ENCODE assay signal across 8 cellular contexts in genomic region chr11:67504950-67505561, GRCh38. TPM values are rescaled to one million over a fixed set of nuclear protein-coding genes. Genes with fewer than 3 reads are reported as not detected.
DNase-seq lines count a peak whose midpoint lies in the region; ATAC-seq and TF ChIP-seq lines count a peak whose summit lies in the region.

Gene PITPNM1, minus strand, starts transcription at chr11:67505363. Its CDS starts 1,183 bp downstream, at chr11:67504180.

- H2AFZ ChIP-seq in PC-9 = peak within 1 kb of the TSS; percentile 86

- peak within 1 kb of the TSS; percentile 97 for H3K4me2 ChIP-seq in PC-9

- H3K79me2 ChIP-seq in PC-9 (ENCODE audit: low read depth) = peaks cover 33% of the 10 kb centered on the region

- peaks cover 3% of the 10 kb centered on the region; the same call in 1 of the 2 replicates for H4K20me1 ChIP-seq in PC-9 (ENCODE audit: insufficient read depth)

- H3K36me3 ChIP-seq in BE2C (no peaks in the 10 kb centered on the region), H7 (replicated peaks; ENCODE audit: control insufficient read depth, insufficient read depth, low read length) (peaks cover 4% of the 10 kb centered on the region), PC-9 (ENCODE audit: low read depth) (peaks cover 7% of the 10 kb centered on the region; the same call in 1 of the 2 replicates), suprapubic skin (no peaks in the 10 kb centered on the region)

- peaks cover 50% of the 10 kb centered on the region for H3K36me3 Mint-ChIP-seq in activated T-helper 2 cell treated with anti-CD3 and anti-CD28 coated beads, Interferon-gamma antibody, Interleukin-2, Interleukin-4, amounts not matched to agents 10 μg/mL and 5 μg/mL and 100 μg/mL, durations not matched to agents 14 hours and 24 hours and 36 hours (ENCODE audit: low read depth)
- peaks cover 10% of the 10 kb centered on the region for H3K36me3 Mint-ChIP-seq in nephron progenitor cell (ENCODE audit: low read depth)

- DNase-seq in BE2C (peak; percentile 62), H7 (peak; percentile 97), PC-9 (peak in 1 of 2 experiments; percentile 85), fibroblast of the conjunctiva (ENCODE audit: low read depth) (peak; percentile 14), nephron progenitor cell (peak; percentile 85), suprapubic skin (ENCODE audit: low spot score in 2 of 2) (peak in 1 of 2 donors; percentile 77)
- DNase-seq in activated T-helper 2 cell treated with anti-CD3 and anti-CD28 coated beads, Interferon-gamma antibody, Interleukin-2, Interleukin-4, amounts not matched to agents 10 μg/mL and 5 μg/mL and 100 μg/mL, durations not matched to agents 14 hours and 24 hours and 36 hours (ENCODE audit: low spot score) = peak; percentile 74

- no peak for ATAC-seq in HG02610 (IDR thresholded peaks at IDR 0.05; ENCODE audit: unreplicated experiment)

- H3K4me1 ChIP-seq in BE2C = peaks cover 6% of the 10 kb centered on the region; the same call in 1 of the 2 replicates
- peaks cover 36% of the 10 kb centered on the region for H3K4me1 ChIP-seq in PC-9 (replicated peaks; ENCODE audit: insufficient read depth)
- peaks cover 53% of the 10 kb centered on the region for H3K4me1 ChIP-seq in suprapubic skin

- TF ChIP-seq CTCF in BE2C (IDR thresholded peaks at IDR 0.05; ENCODE audit: low read depth, low read length) (no peak), PC-9 (conservative IDR thresholded peaks at IDR 0.05) (no peak), nephron progenitor cell (IDR thresholded peaks at IDR 0.05) (no peak), suprapubic skin (IDR thresholded peaks at IDR 0.05) (no peak)

- H3K27me3 Mint-ChIP-seq in activated T-helper 2 cell treated with anti-CD3 and anti-CD28 coated beads, Interferon-gamma antibody, Interleukin-2, Interleukin-4, amounts not matched to agents 10 μg/mL and 5 μg/mL and 100 μg/mL, durations not matched to agents 14 hours and 24 hours and 36 hours (ENCODE audit: low read depth) = peaks cover 3% of the 10 kb centered on the region
- peaks cover 10% of the 10 kb centered on the region for H3K27me3 Mint-ChIP-seq in nephron progenitor cell (ENCODE audit: low read depth, poor library complexity)

- H3K9me3 ChIP-seq in BE2C = no peaks in the 10 kb centered on the region
- H3K9me3 ChIP-seq in PC-9 (ENCODE audit: insufficient read depth, low read depth) = no peaks in the 10 kb centered on the region
- H3K9me3 ChIP-seq in suprapubic skin = no peaks in the 10 kb centered on the region

- H3K9me2 ChIP-seq in PC-9 (ENCODE audit: insufficient read depth) = no peaks in the 10 kb centered on the region

- intact Hi-C loops in PC-9 (cut with micrococcal nuclease; ENCODE audit: unreplicated experiment) = loop anchor here (1.0 to 5.0 kb wide), 3 partner anchors 63 to 133 kb away; partner anchors contain the start of genes CLCF1, CORO1B and RPS6KB2
- intact Hi-C loops in activated T-helper 2 cell treated with anti-CD3 and anti-CD28 coated beads, Interferon-gamma antibody, Interleukin-2, Interleukin-4, amounts not matched to agents 10 μg/mL and 5 μg/mL and 100 μg/mL, durations not matched to agents 14 hours and 24 hours and 36 hours (cut with micrococcal nuclease) = loop anchor here (5.0 kb wide), 4 partner anchors 83 to 233 kb away; partner anchors contain the start of gene ANKRD13D

- BruUV-seq in PC-9 (replicated peaks; lab: Mats Ljungman, UMichigan) = no TSS peak

- WGBS in suprapubic skin = 0% methylated on average over 3 of the region's 58 CpGs

- CTCF ChIA-PET in PC-9 (lab: Charles Lee) = interaction anchor here (0.5 to 0.9 kb wide), 4 partner anchors 76 to 868 kb away, joined by 3 to 5 read pairs (median 4); partner anchors contain the start of gene PPP1CA

- POLR2A ChIA-PET in PC-9 (lab: Charles Lee; ENCODE audit: unreplicated experiment) = interaction anchor here (0.6 to 0.8 kb wide), 2 partner anchors 120 to 159 kb away, joined by 3 to 4 read pairs; no protein-coding TSS in a partner anchor

- peak within 1 kb of the TSS; percentile 92 for H3K4me3 Mint-ChIP-seq in activated T-helper 2 cell treated with anti-CD3 and anti-CD28 coated beads, Interferon-gamma antibody, Interleukin-2, Interleukin-4, amounts not matched to agents 10 μg/mL and 5 μg/mL and 100 μg/mL, durations not matched to agents 14 hours and 24 hours and 36 hours (ENCODE audit: low read depth)
- peak within 1 kb of the TSS; percentile 86 for H3K4me3 Mint-ChIP-seq in nephron progenitor cell

- peak within 1 kb of the TSS; percentile 98 for H3K27ac Mint-ChIP-seq in activated T-helper 2 cell treated with anti-CD3 and anti-CD28 coated beads, Interferon-gamma antibody, Interleukin-2, Interleukin-4, amounts not matched to agents 10 μg/mL and 5 μg/mL and 100 μg/mL, durations not matched to agents 14 hours and 24 hours and 36 hours
- peak within 1 kb of the TSS; percentile 64 for H3K27ac Mint-ChIP-seq in nephron progenitor cell

- H3K27me3 ChIP-seq in BE2C (no peaks in the 10 kb centered on the region), H7 (ENCODE audit: control insufficient read depth, insufficient read depth, low read length) (peaks cover 6% of the 10 kb centered on the region; the same call in 1 of the 2 replicates), PC-9 (ENCODE audit: insufficient read depth, low read depth) (no peaks in the 10 kb centered on the region), suprapubic skin (no peaks in the 10 kb centered on the region)

- no peak for TF ChIP-seq POLR2A in suprapubic skin (IDR thresholded peaks at IDR 0.05)

- H3K4me1 Mint-ChIP-seq in activated T-helper 2 cell treated with anti-CD3 and anti-CD28 coated beads, Interferon-gamma antibody, Interleukin-2, Interleukin-4, amounts not matched to agents 10 μg/mL and 5 μg/mL and 100 μg/mL, durations not matched to agents 14 hours and 24 hours and 36 hours (ENCODE audit: low read depth) = peaks cover 36% of the 10 kb centered on the region
- peaks cover 62% of the 10 kb centered on the region for H3K4me1 Mint-ChIP-seq in nephron progenitor cell

- no peak for TF ChIP-seq EP300 in suprapubic skin (IDR thresholded peaks at IDR 0.05)

- H3K4me3 ChIP-seq in BE2C (ENCODE audit: low read depth, low read length) (peak within 1 kb of the TSS; percentile 73), H7 (ENCODE audit: insufficient read depth, low read depth, low read length) (peak within 1 kb of the TSS; percentile 85), PC-9 (peak within 1 kb of the TSS; percentile 97), suprapubic skin (peak within 1 kb of the TSS; percentile 57)

- H3K27ac ChIP-seq in PC-9 = peak within 1 kb of the TSS; percentile 83
- peak within 1 kb of the TSS; percentile 84 for H3K27ac ChIP-seq in suprapubic skin

- H3F3A ChIP-seq in PC-9 (ENCODE audit: insufficient read depth, low read depth) = peaks cover 47% of the 10 kb centered on the region

- H3K9me3 Mint-ChIP-seq in activated T-helper 2 cell treated with anti-CD3 and anti-CD28 coated beads, Interferon-gamma antibody, Interleukin-2, Interleukin-4, amounts not matched to agents 10 μg/mL and 5 μg/mL and 100 μg/mL, durations not matched to agents 14 hours and 24 hours and 36 hours = no peaks in the 10 kb centered on the region
- H3K9me3 Mint-ChIP-seq in nephron progenitor cell = no peaks in the 10 kb centered on the region

RNA-seq across cellular contexts. Expression of gene PITPNM1, which starts in this region (rescaled TPM):
- 39.4 TPM for polyA plus RNA-seq in BE2C (2012; ENCODE audit: insufficient read depth, insufficient read length, low read depth)
- 36.9 and 37.5 TPM in 2 replicates for total RNA-seq in H7 (2014; rRNA removed; shearing (Covaris generic))
- total RNA-seq in PC-9 (2021) (84.0 and 116 TPM in 2 replicates), suprapubic skin (10 to 100 TPM; 12.4 to 25.7 (median 19.7) TPM)
- 118 and 120 TPM in 2 replicates for total RNA-seq in activated T-helper 2 cell treated with anti-CD3 and anti-CD28 coated beads, Interferon-gamma antibody, Interleukin-2, Interleukin-4, amounts not matched to agents 10 μg/mL and 5 μg/mL and 100 μg/mL, durations not matched to agents 14 hours and 24 hours and 36 hours
